In the genomic region with DNA sequence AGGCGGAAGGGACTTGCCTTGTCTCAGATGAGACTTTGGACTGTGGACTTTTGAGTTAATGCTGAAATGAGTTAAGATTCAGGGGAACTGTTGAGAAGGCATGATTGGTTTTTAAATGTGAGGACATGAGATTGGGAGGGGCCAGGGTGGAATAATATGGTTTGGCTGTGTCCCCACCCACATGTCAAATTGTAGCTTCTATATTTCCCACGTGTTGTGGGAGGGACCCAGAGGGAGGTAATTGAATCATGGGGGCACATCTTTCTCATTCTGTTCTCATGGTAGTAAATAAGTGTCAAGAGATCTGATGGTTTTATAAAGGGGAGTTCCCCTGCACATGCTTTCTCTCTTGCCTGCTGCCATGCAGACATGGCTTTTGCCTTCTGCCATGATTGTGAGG, we compare ENCODE assay signal across 17 cellular contexts.
DNase-seq lines count a peak whose midpoint lies in the region; ATAC-seq and TF ChIP-seq lines count a peak whose summit lies in the region.
"Had no signal": no experiment of that assay in that cellular context is flagged by ENCODE, and none has a peak within 500 bp of the region (broad histone marks: within the 10 kb centered on the region; RNA-seq: fewer than 3 reads in every experiment).

No MANE protein-coding gene starts in this region.

- no peaks in the 10 kb centered on the region for H3K27me3 Mint-ChIP-seq in nephron progenitor cell (ENCODE audit: low read depth, poor library complexity)
- H3K27me3 Mint-ChIP-seq in activated CD8-positive, alpha-beta memory T cell treated with anti-CD3 and anti-CD28 coated beads, Interleukin-2, amount 10 ng/mL, durations not matched to agents 7 days and 5 days: peaks cover 11% of the 10 kb centered on the region

- peak overlapping the region; percentile 1 for H3K27ac Mint-ChIP-seq in nephron progenitor cell
- no peak overlapping the region for H3K27ac Mint-ChIP-seq in activated CD8-positive, alpha-beta memory T cell treated with anti-CD3 and anti-CD28 coated beads, Interleukin-2, amount 10 ng/mL, durations not matched to agents 7 days and 5 days
- H3K27ac Mint-ChIP-seq: CD4-positive, CD25-positive, alpha-beta regulatory T cell; CD8-positive, alpha-beta T cell had no signal

- peak; percentile 36 for DNase-seq in colonic mucosa
- DNase-seq in hepatocyte (ENCODE audit: low spot score): peak; percentile 8
- no peak for DNase-seq in nephron progenitor cell
- peak; percentile 24 for DNase-seq in transverse colon
- DNase-seq in midbrain (lab: John Stamatoyannopoulos, UW): no peak
- no peak for DNase-seq in activated CD8-positive, alpha-beta memory T cell treated with anti-CD3 and anti-CD28 coated beads, Interleukin-2, amount 10 ng/mL, durations not matched to agents 7 days and 5 days
- DNase-seq: Caco-2; CD4-positive, CD25-positive, alpha-beta regulatory T cell; CD8-positive, alpha-beta T cell; DMS153; DND-41; GM23248; H7; HCEC 1CT had no signal

- WGBS in hepatocyte (ENCODE audit: low lambda C conversion rate, missing lambda C conversion rate): 60% methylated on average over 2 of the region's 2 CpGs
- WGBS in transverse colon (ENCODE audit: low coverage in 1 of 2), 2 donors: 50 to 54% methylated on average over 1 to 2 of the region's 2 CpGs

- H3K79me2 ChIP-seq in hepatocyte: no peaks in the 10 kb centered on the region

- H4K20me1 ChIP-seq in hepatocyte (ENCODE audit: insufficient read depth, poor library complexity, severe bottlenecking): no peaks in the 10 kb centered on the region
- H4K20me1 ChIP-seq: BLaER1 had no signal

- intact Hi-C loops in colonic mucosa (cut with DNase I): no loop called here
- intact Hi-C loops in transverse colon (cut with DNase I; ENCODE audit: low total_unique reads): no loop called here

- H3K4me3 ChIP-seq in colonic mucosa: no peak overlapping the region
- no peak overlapping the region for H3K4me3 ChIP-seq in hepatocyte
- no peak overlapping the region for H3K4me3 ChIP-seq in transverse colon
- H3K4me3 ChIP-seq: BLaER1, GM23248 had no signal

- in situ Hi-C loops in transverse colon (cut with MboI; ENCODE audit: low pct_ligation_motif_present in 1 of 4, low pct_unique_long_range_greater_than_20kb in 1 of 4, low sequenced_read_pairs in 3 of 4): no loop called here

- TF ChIP-seq EP300 in transverse colon (IDR thresholded peaks at IDR 0.05; ENCODE audit: low read depth): no peak

- no peak overlapping the region for H3K27ac ChIP-seq in colonic mucosa
- H3K27ac ChIP-seq in hepatocyte: peak overlapping the region; percentile 55
- peak overlapping the region in 2 of 4 donors; percentile 21 to 57 for H3K27ac ChIP-seq in transverse colon
- H3K27ac ChIP-seq: BLaER1, C4-2B, GM23248 had no signal

- H3K36me3 ChIP-seq in colonic mucosa (no peaks in the 10 kb centered on the region), hepatocyte (replicated peaks; ENCODE audit: insufficient read depth, low read depth) (no peaks in the 10 kb centered on the region), transverse colon (no peaks in the 10 kb centered on the region)
- H3K36me3 ChIP-seq: BLaER1 had no signal

- no peaks in the 10 kb centered on the region for H3K4me1 Mint-ChIP-seq in nephron progenitor cell
- H3K4me1 Mint-ChIP-seq in activated CD8-positive, alpha-beta memory T cell treated with anti-CD3 and anti-CD28 coated beads, Interleukin-2, amount 10 ng/mL, durations not matched to agents 7 days and 5 days: no peaks in the 10 kb centered on the region
- H3K4me1 Mint-ChIP-seq: CD4-positive, CD25-positive, alpha-beta regulatory T cell had no signal

- no peaks in the 10 kb centered on the region for H3K4me1 ChIP-seq in colonic mucosa
- no peaks in the 10 kb centered on the region for H3K4me1 ChIP-seq in hepatocyte (ENCODE audit: insufficient read depth)
- H3K4me1 ChIP-seq in transverse colon: peaks cover 0 to 14% (median 0%) of the 10 kb centered on the region in 4 donors
- H3K4me1 ChIP-seq: BLaER1, Caco-2 had no signal

- no peak overlapping the region for H3K9ac ChIP-seq in colonic mucosa (ENCODE audit: low read depth in 2 of 2, low read length in 2 of 2)
- H3K9ac ChIP-seq: BLaER1, GM23248 had no signal

- H3K9me3 ChIP-seq in colonic mucosa (no peaks in the 10 kb centered on the region), hepatocyte (ENCODE audit: low read depth) (no peaks in the 10 kb centered on the region), transverse colon (no peaks in the 10 kb centered on the region)
- H3K9me3 ChIP-seq: Caco-2 had no signal

- H3K9me3 Mint-ChIP-seq in nephron progenitor cell: peaks cover 8% of the 10 kb centered on the region
- H3K9me3 Mint-ChIP-seq in activated CD8-positive, alpha-beta memory T cell treated with anti-CD3 and anti-CD28 coated beads, Interleukin-2, amount 10 ng/mL, durations not matched to agents 7 days and 5 days (ENCODE audit: low read depth): no peaks in the 10 kb centered on the region
- H3K9me3 Mint-ChIP-seq: CD8-positive, alpha-beta T cell had no signal

- no peak overlapping the region for H2AFZ ChIP-seq in hepatocyte
- H2AFZ ChIP-seq: GM23248 had no signal

- H3K4me3 Mint-ChIP-seq in nephron progenitor cell: no peak overlapping the region
- no peak overlapping the region for H3K4me3 Mint-ChIP-seq in activated CD8-positive, alpha-beta memory T cell treated with anti-CD3 and anti-CD28 coated beads, Interleukin-2, amount 10 ng/mL, durations not matched to agents 7 days and 5 days
- H3K4me3 Mint-ChIP-seq: CD4-positive, CD25-positive, alpha-beta regulatory T cell; CD8-positive, alpha-beta T cell had no signal

- no peak overlapping the region for H3K4me2 ChIP-seq in hepatocyte
- H3K4me2 ChIP-seq: BLaER1 had no signal

- no peak for TF ChIP-seq CTCF in colonic mucosa (IDR thresholded peaks at IDR 0.05)
- TF ChIP-seq CTCF in hepatocyte (IDR thresholded peaks at IDR 0.05; ENCODE audit: poor library complexity): no peak
- no peak for TF ChIP-seq CTCF in nephron progenitor cell (IDR thresholded peaks at IDR 0.05)
- TF ChIP-seq CTCF in transverse colon (IDR thresholded peaks at IDR 0.05): no peak

- H3K9me2 ChIP-seq in hepatocyte (replicated peaks; ENCODE audit: insufficient read depth): no peaks in the 10 kb centered on the region

- no peak for ATAC-seq in activated CD8-positive, alpha-beta memory T cell treated with anti-CD3 and anti-CD28 coated beads, Interleukin-2, amount 10 ng/mL, durations not matched to agents 7 days and 5 days
- ATAC-seq in GM18873 (IDR thresholded peaks at IDR 0.05; ENCODE audit: low FRiP score, unreplicated experiment): no peak
- ATAC-seq: CD8-positive, alpha-beta T cell had no signal

- H3K27me3 ChIP-seq in colonic mucosa (no peaks in the 10 kb centered on the region), hepatocyte (no peaks in the 10 kb centered on the region), transverse colon (no peaks in the 10 kb centered on the region)
- H3K27me3 ChIP-seq: BLaER1 had no signal

- peaks cover 3% of the 10 kb centered on the region for H3K36me3 Mint-ChIP-seq in nephron progenitor cell (ENCODE audit: low read depth)
- H3K36me3 Mint-ChIP-seq in activated CD8-positive, alpha-beta memory T cell treated with anti-CD3 and anti-CD28 coated beads, Interleukin-2, amount 10 ng/mL, durations not matched to agents 7 days and 5 days: no peaks in the 10 kb centered on the region
- H3K36me3 Mint-ChIP-seq: CD4-positive, CD25-positive, alpha-beta regulatory T cell; CD8-positive, alpha-beta T cell had no signal

- TF ChIP-seq POLR2A in transverse colon (IDR thresholded peaks at IDR 0.05): no peak

- CTCF ChIA-PET in activated CD8-positive, alpha-beta memory T cell treated with anti-CD3 and anti-CD28 coated beads, Interleukin-2, amount 10 ng/mL, durations not matched to agents 7 days and 5 days (lab: Charles Lee): no interaction called here

Comparison
In these comparisons a context has a peak if more than half of its experiments do, and no peak if none do; other contexts are left out.
1. DNase-seq: peak in colonic mucosa (single experiment), hepatocyte (single experiment) and transverse colon (single experiment); none in nephron progenitor cell (single experiment), midbrain (single experiment) and activated CD8-positive, alpha-beta memory T cell treated with anti-CD3 and anti-CD28 coated beads, Interleukin-2, amount 10 ng/mL, durations not matched to agents 7 days and 5 days (single experiment).